ENCODE assay signal across 14 cellular contexts in the genomic region with DNA sequence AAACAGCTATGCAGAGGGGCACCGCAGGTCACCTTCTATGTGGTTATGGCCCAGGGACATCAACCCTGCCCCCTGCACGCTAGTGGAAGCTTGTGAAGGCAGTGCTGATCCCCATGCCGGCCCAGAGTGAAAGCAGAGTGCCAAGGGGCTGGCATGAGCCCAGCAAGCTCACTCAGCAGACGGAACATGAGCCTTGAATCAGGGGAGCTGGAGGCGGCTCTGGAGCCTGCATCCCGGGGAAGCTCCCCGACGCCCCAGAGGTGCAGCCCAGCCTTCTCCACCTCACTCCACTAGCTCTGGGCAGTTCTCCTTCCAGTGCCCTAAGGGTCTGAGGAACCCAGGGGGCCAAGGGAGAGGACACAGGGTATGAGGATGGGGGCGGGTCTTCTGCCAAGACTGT. TPM values are rescaled to one million over a fixed set of nuclear protein-coding genes. Genes with fewer than 3 reads are reported as not detected.
DNase-seq lines count a peak whose midpoint lies in the region; ATAC-seq and TF ChIP-seq lines count a peak whose summit lies in the region.
"Had no signal": no experiment of that assay in that cellular context is flagged by ENCODE, and none has a peak within 500 bp of the region (broad histone marks: within the 10 kb centered on the region; RNA-seq: fewer than 3 reads in every experiment).

No MANE protein-coding gene starts in this region.

- TF ChIP-seq CTCF in ascending aorta (IDR thresholded peaks at IDR 0.05) (no peak), transverse colon (IDR thresholded peaks at IDR 0.05) (no peak)

- DNase-seq in ascending aorta (ENCODE audit: low spot score in 2 of 2) (peak in 1 of 2 donors; percentile 87), globus pallidus (ENCODE audit: low spot score) (peak; percentile 65), pons (ENCODE audit: low spot score) (peak; percentile 49), transverse colon (peak; percentile 48), GOT3 (lab: John Stamatoyannopoulos, UW) (no peak), NOMO-1 (lab: John Stamatoyannopoulos, UW; ENCODE audit: unreplicated experiment in 2 of 2) (no peak)
- DNase-seq: activated CD4-positive, alpha-beta T cell treated with anti-CD3 and anti-CD28 coated beads for 36 hours; activated naive CD8-positive, alpha-beta T cell treated with anti-CD3 and anti-CD28 coated beads, Interleukin-2, amount 10 ng/mL, durations not matched to agents 7 days and 5 days; CD4-positive, alpha-beta memory T cell; NCI-H2081 treated with DMSO at 0.1 percent for 48 hours; NCI-H82; T-helper 2 cell had no signal

- no peak for TF ChIP-seq POLR2A in transverse colon (IDR thresholded peaks at IDR 0.05)

- H3K27ac ChIP-seq in ascending aorta (peak overlapping the region; percentile 81 to 85), transverse colon (peak overlapping the region; percentile 53 to 89 (median 58))

- H3K4me1 ChIP-seq in ascending aorta (peaks cover 12 to 38% of the 10 kb centered on the region in 2 donors), transverse colon (peaks cover 16 to 40% (median 33%) of the 10 kb centered on the region in 4 donors)

- H3K4me3 ChIP-seq in ascending aorta, result no peak overlapping the region
- no peak overlapping the region for H3K4me3 ChIP-seq in transverse colon

- ATAC-seq in GM21619 (IDR thresholded peaks at IDR 0.05; ENCODE audit: unreplicated experiment), result no peak
- ATAC-seq: activated CD4-positive, alpha-beta T cell treated with anti-CD3 and anti-CD28 coated beads for 36 hours; esophagus mucosa had no signal

- WGBS in transverse colon (ENCODE audit: low coverage in 1 of 2), 2 donors, result 73 to 100% methylated on average over 2 to 9 of the region's 9 CpGs

- no peak for TF ChIP-seq EP300 in transverse colon (IDR thresholded peaks at IDR 0.05; ENCODE audit: low read depth)

- in situ Hi-C loops in transverse colon (cut with MboI; ENCODE audit: low pct_ligation_motif_present in 1 of 4, low pct_unique_long_range_greater_than_20kb in 1 of 4, low sequenced_read_pairs in 3 of 4), result loop anchor here (25.0 kb wide), 3 partner anchors 130 to 405 kb away; a partner anchor contains a TSS

- H3K36me3 ChIP-seq in ascending aorta (peaks cover 21 to 63% of the 10 kb centered on the region in 2 donors), transverse colon (peaks cover 0 to 6% (median 0%) of the 10 kb centered on the region in 4 donors)

- intact Hi-C loops in ascending aorta (cut with DNase I), result loop anchor here (5.0 to 10.0 kb wide), 2 partner anchors 208 to 390 kb away; no protein-coding TSS in a partner anchor
- intact Hi-C loops in transverse colon (cut with DNase I; ENCODE audit: low total_unique reads), result no loop called here

- H3K9me3 ChIP-seq in ascending aorta (no peaks in the 10 kb centered on the region), transverse colon (no peaks in the 10 kb centered on the region)

- H3K27me3 ChIP-seq in ascending aorta (no peaks in the 10 kb centered on the region), transverse colon (no peaks in the 10 kb centered on the region)

RNA-seq across cellular contexts. Expression of a gene that starts 19.0 kb away (rescaled TPM):
- total RNA-seq in ascending aorta (93.1 TPM), transverse colon (10 to 100 TPM in 2 of 4 donors, 1 to 10 TPM in 2; 3.0 to 15.1 (median 8.8) TPM)

RNA-seq across cellular contexts. Expression of a gene that starts 37.8 kb away (rescaled TPM):
- total RNA-seq in ascending aorta (233 TPM), transverse colon (10 to 100 TPM in 3 of 4 donors, 1 to 10 TPM in 1; 9.4 to 40.4 (median 32.2) TPM)

RNA-seq across cellular contexts. Expression of a gene that starts 59.6 kb away (rescaled TPM):
- 6.9 TPM for total RNA-seq in ascending aorta
- total RNA-seq in transverse colon, result 1 to 10 TPM in 3 of 4 donors, not detected in 1; 3.3 to 4.9 (median 4.1) TPM
- total RNA-seq: activated CD4-positive, alpha-beta T cell treated with anti-CD3 and anti-CD28 coated beads for 36 hours had no signal

Comparison
In these comparisons a context has a peak if more than half of its experiments do, and no peak if none do; other contexts are left out.
1. DNase-seq: peak in globus pallidus (single experiment), pons (single experiment) and transverse colon (single experiment); none in GOT3 (single experiment) and NOMO-1 (0 of 2).